In the genomic region with DNA sequence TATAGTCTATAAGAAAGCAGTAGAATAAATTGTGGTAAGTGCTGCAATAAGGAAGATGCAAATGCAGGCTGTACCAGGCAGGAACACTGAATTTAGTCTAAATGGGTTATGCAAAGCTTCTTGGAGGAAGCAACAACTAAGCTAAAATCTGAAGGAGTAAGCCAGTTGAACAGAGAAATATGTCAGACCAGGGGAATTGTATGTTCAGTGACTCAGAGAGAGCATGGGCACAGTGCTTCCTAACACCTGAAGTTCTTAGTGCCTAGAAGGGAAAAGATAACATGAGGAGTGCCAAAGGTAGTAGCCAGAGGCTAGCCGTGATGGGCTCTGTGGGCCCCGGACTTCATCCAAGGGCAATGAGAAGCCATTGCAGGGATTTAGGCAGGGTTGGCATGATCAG, we compare ENCODE assay signal across 4 cellular contexts.
"Had no signal": no experiment of that assay in that cellular context is flagged by ENCODE, and none has a peak within 500 bp of the region (broad histone marks: within the 10 kb centered on the region; RNA-seq: fewer than 3 reads in every experiment).

No MANE protein-coding gene starts in this region.

- ATAC-seq: GM23338 had no signal

- H2AFZ ChIP-seq: GM23338 had no signal

- H3K4me3 Mint-ChIP-seq: GM23338, H9 had no signal

- H3K4me1 Mint-ChIP-seq: GM23338 had no signal

- H3K4me2 ChIP-seq: GM23338 had no signal

- H3K27ac Mint-ChIP-seq: GM23338 had no signal

- DNase-seq: H9, HCEC 1CT, IMR-90 had no signal

- H3K4me3 ChIP-seq: GM23338 had no signal
